ENCODE assay signal across 28 cellular contexts in genomic region chr1:53460666-53461328, GRCh38. TPM values are rescaled to one million over a fixed set of nuclear protein-coding genes. Genes with fewer than 3 reads are reported as not detected.
DNase-seq lines count a peak whose midpoint lies in the region; ATAC-seq and TF ChIP-seq lines count a peak whose summit lies in the region.
"Had no signal": no experiment of that assay in that cellular context is flagged by ENCODE, and none has a peak within 500 bp of the region (broad histone marks: within the 10 kb centered on the region; RNA-seq: fewer than 3 reads in every experiment).

No MANE protein-coding gene starts in this region.

- ATAC-seq in GM23338 (peak; percentile 52), GM21515 (IDR thresholded peaks at IDR 0.05; ENCODE audit: unreplicated experiment) (no peak), GM19463 (IDR thresholded peaks at IDR 0.05; ENCODE audit: unreplicated experiment) (no peak), omental fat pad (ENCODE audit: low FRiP score) (no peak)
- ATAC-seq: GM12878 had no signal

- TF ChIP-seq POLR2A in testis (IDR thresholded peaks at IDR 0.05) = no peak

- no peaks in the 10 kb centered on the region for H3K9me2 ChIP-seq in GM23338 (ENCODE audit: insufficient read depth)

- H2AFZ ChIP-seq in GM23338 = peak overlapping the region; percentile 86; the same call in 1 of the 2 replicates

- H3K4me3 Mint-ChIP-seq in GM23338 (no peak overlapping the region), nephron progenitor cell (peak overlapping the region; percentile 56)
- H3K4me3 Mint-ChIP-seq: CD4-positive, CD25-positive, alpha-beta regulatory T cell had no signal

- H3K36me3 ChIP-seq in GM23338 (ENCODE audit: insufficient read depth) (no peaks in the 10 kb centered on the region; the same call in 1 of the 2 replicates), testis (ENCODE audit: low read depth, missing control alignments) (no peaks in the 10 kb centered on the region)
- H3K36me3 ChIP-seq: HAP-1 had no signal

- DNase-seq in GM23338 (ENCODE audit: low spot score) = no peak
- peak; percentile 56 for DNase-seq in coronary artery (ENCODE audit: low spot score)
- DNase-seq in nephron progenitor cell = peak; percentile 74
- DNase-seq in testis = no peak
- no peak for DNase-seq in omental fat pad (ENCODE audit: low spot score)
- DNase-seq: CD4-positive, CD25-positive, alpha-beta regulatory T cell; DMS79 treated with DMSO at 0.1 percent for 48 hours; NCI-H1105; NCI-H146; NCI-H2029; NCI-H2171; NCI-H345; NCI-H524; NCI-H774; NK-92 treated with Interleukin-12 subunit alpha and Interleukin-12 subunit beta, amount 100 ng/mL, for 24 hours; SHP77 treated with DMSO at 0.1 percent for 48 hours; SW 1271 had no signal

- H4K20me1 ChIP-seq in GM23338 (replicated peaks; ENCODE audit: insufficient read depth) = no peaks in the 10 kb centered on the region

- TF ChIP-seq CTCF in GM23338 (conservative IDR thresholded peaks at IDR 0.05; ENCODE audit: low read depth in 2 of 2) = no peak
- no peak for TF ChIP-seq CTCF in coronary artery (IDR thresholded peaks at IDR 0.05)
- no peak for TF ChIP-seq CTCF in nephron progenitor cell (IDR thresholded peaks at IDR 0.05)
- no peak for TF ChIP-seq CTCF in testis (IDR thresholded peaks at IDR 0.05)
- no peak for TF ChIP-seq CTCF in omental fat pad (IDR thresholded peaks at IDR 0.05)

- WGBS in testis, 2 donors = 53 to 67% methylated on average over 17 to 29 of the region's 29 CpGs

- no peaks in the 10 kb centered on the region for H3K9me3 ChIP-seq in testis
- H3K9me3 ChIP-seq: HAP-1 had no signal

- H3K9me3 Mint-ChIP-seq in GM23338 (no peaks in the 10 kb centered on the region), nephron progenitor cell (peaks cover 9% of the 10 kb centered on the region)
- H3K9me3 Mint-ChIP-seq: CD4-positive, CD25-positive, alpha-beta regulatory T cell had no signal

- H3K27me3 Mint-ChIP-seq in GM23338 (ENCODE audit: insufficient read depth, low read depth, poor library complexity) = peaks cover 9% of the 10 kb centered on the region
- peaks cover 6% of the 10 kb centered on the region for H3K27me3 Mint-ChIP-seq in nephron progenitor cell (ENCODE audit: low read depth, poor library complexity)
- H3K27me3 Mint-ChIP-seq: CD4-positive, CD25-positive, alpha-beta regulatory T cell had no signal

- no peak overlapping the region for H3K4me2 ChIP-seq in GM23338
- H3K4me2 ChIP-seq: KMS-11 had no signal

- H3K27ac Mint-ChIP-seq in GM23338 = peak overlapping the region; percentile 77; the same call in 1 of the 2 replicates
- peak overlapping the region; percentile 96 for H3K27ac Mint-ChIP-seq in nephron progenitor cell
- H3K27ac Mint-ChIP-seq: CD4-positive, CD25-positive, alpha-beta regulatory T cell had no signal

- intact Hi-C loops in testis (cut with DNase I; ENCODE audit: low total_unique reads) = no loop called here

- H3K4me1 ChIP-seq in GM23338 (ENCODE audit: insufficient read depth) = peaks cover 3% of the 10 kb centered on the region; the same call in 1 of the 2 replicates
- H3K4me1 ChIP-seq in testis = no peaks in the 10 kb centered on the region
- H3K4me1 ChIP-seq: HAP-1 had no signal

- H3K27me3 ChIP-seq in GM23338 (ENCODE audit: insufficient read depth) (no peaks in the 10 kb centered on the region), testis (no peaks in the 10 kb centered on the region)

- no peak overlapping the region for H3K27ac ChIP-seq in GM23338 (ENCODE audit: low read depth)
- H3K27ac ChIP-seq in coronary artery = no peak overlapping the region
- no peak overlapping the region for H3K27ac ChIP-seq in testis
- H3K27ac ChIP-seq: HL-60, KMS-11, RWPE1, SK-N-MC had no signal

- peaks cover 6% of the 10 kb centered on the region for H3K4me1 Mint-ChIP-seq in GM23338
- peaks cover 65% of the 10 kb centered on the region for H3K4me1 Mint-ChIP-seq in nephron progenitor cell
- H3K4me1 Mint-ChIP-seq: CD4-positive, CD25-positive, alpha-beta regulatory T cell had no signal

- peaks cover 8% of the 10 kb centered on the region for H3F3A ChIP-seq in GM23338 (replicated peaks; ENCODE audit: low read depth)

- H3K79me2 ChIP-seq in GM23338 (replicated peaks; ENCODE audit: insufficient read depth) = no peaks in the 10 kb centered on the region

- no peak overlapping the region for H3K4me3 ChIP-seq in GM23338
- no peak overlapping the region for H3K4me3 ChIP-seq in coronary artery
- H3K4me3 ChIP-seq in testis = peak overlapping the region; percentile 39 to 43
- H3K4me3 ChIP-seq: GM12878, HAP-1, SK-N-MC had no signal

- H3K36me3 Mint-ChIP-seq in GM23338 (ENCODE audit: low read depth) (no peaks in the 10 kb centered on the region), nephron progenitor cell (ENCODE audit: low read depth) (no peaks in the 10 kb centered on the region)
- H3K36me3 Mint-ChIP-seq: CD4-positive, CD25-positive, alpha-beta regulatory T cell had no signal

TF ChIP-seq in GM23338, 12 proteins besides CTCF, POLR2A, EP300 and RAD21 (continues in another document):
- TF ChIP-seq EZH2phosphoT487 (IDR thresholded peaks at IDR 0.05; ENCODE audit: unreplicated experiment) (no peak), STAT1 (IDR thresholded peaks at IDR 0.05; ENCODE audit: unreplicated experiment) (no peak), CREB1 (CRISPR knock-in tag; IDR thresholded peaks at IDR 0.05; ENCODE audit: low read depth) (no peak), ZNF462 (CRISPR knock-in tag; IDR thresholded peaks at IDR 0.05) (no peak), NANOG (IDR thresholded peaks at IDR 0.05; ENCODE audit: borderline replicate concordance) (no peak)

RNA-seq across cellular contexts. Expression of gene DMRTB1, which starts 1.6 kb away (rescaled TPM):
- 1.2 TPM in 1 of 2 replicates, not detected in the other for total RNA-seq in GM23338 (2014; rRNA removed; shearing (Covaris generic))
- 0.27 and 0.49 TPM in 2 replicates for polyA plus RNA-seq in GM23338 (2016; fragmentation: Nextera tagmentation; extraction: Ambion mirVana)
- total RNA-seq in testis = 10 to 100 TPM; 44.5 to 51.8 TPM
- 107 TPM for polyA plus RNA-seq in testis (ENCODE audit: insufficient read depth, low read depth, low replicate concordance)
- total RNA-seq in omental fat pad = not detected
- total RNA-seq: A673; CD4-positive, CD25-positive, alpha-beta regulatory T cell; GM12878; HT-29 had no signal
- polyA plus RNA-seq: BJ; CD4-positive, CD25-positive, alpha-beta regulatory T cell; GM12878 had no signal

Comparison
In these comparisons a context has a peak if more than half of its experiments do, and no peak if none do; other contexts are left out.
1. DNase-seq: peak in coronary artery (single experiment) and nephron progenitor cell (single experiment); none in GM23338 (single experiment), testis (single experiment) and omental fat pad (single experiment).
2. H3K4me3 ChIP-seq: peak in testis (2 of 2); none in GM23338 (single experiment) and coronary artery (single experiment).
3. RNA of gene DMRTB1, which starts 1.6 kb away (total RNA-seq): 44.5 to 51.8 TPM in testis; 1.2 TPM in GM23338 and not detected in omental fat pad; every median in the first group is over 10 times any median in the second.